18 cellular contexts compared by ENCODE assay signal in the genomic region with DNA sequence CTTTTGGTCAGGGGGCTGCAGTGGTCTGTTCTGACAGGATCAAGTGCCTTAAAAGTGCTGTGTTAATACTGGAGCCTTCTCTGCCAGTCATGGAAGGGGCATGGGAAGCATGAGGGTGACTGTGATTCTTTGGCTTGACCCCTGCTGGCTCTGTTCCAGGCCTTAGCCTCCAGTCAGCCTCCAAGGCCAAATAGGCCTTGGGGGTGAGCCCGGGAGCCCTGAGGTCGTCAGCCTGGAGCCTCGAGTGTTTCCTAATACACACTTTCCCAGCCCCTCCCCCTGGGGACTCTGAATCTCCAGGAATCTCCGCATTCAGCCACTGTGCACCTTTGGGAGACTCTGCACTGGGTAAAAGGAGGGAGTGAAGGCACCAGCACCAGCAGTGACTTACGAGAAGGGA. TPM values are rescaled to one million over a fixed set of nuclear protein-coding genes. Genes with fewer than 3 reads are reported as not detected.
A peak's percentile ranks its signal among the peaks of the same experiment; 100 is the strongest.
DNase-seq lines count a peak whose midpoint lies in the region; ATAC-seq, FAIRE-seq and TF ChIP-seq lines count a peak whose summit lies in the region.
"Had no signal": no experiment of that assay in that cellular context is flagged by ENCODE, and none has a peak within 500 bp of the region (broad histone marks: within the 10 kb centered on the region; RNA-seq: fewer than 3 reads in every experiment).

No MANE protein-coding gene starts in this region.

- intact Hi-C loops in HepG2 (cut with micrococcal nuclease; ENCODE audit: unreplicated experiment) (no loop called here), right lobe of liver (cut with DNase I) (loop anchor here in 1 of 2 donors (5.0 kb wide), 1 partner anchor 162 kb away; no protein-coding TSS in a partner anchor)
- intact Hi-C loops in naive thymus-derived CD4-positive, alpha-beta T cell (cut with micrococcal nuclease): loop anchor here in 1 of 2 donors (10.0 kb wide), 1 partner anchor 405 kb away; a partner anchor contains a TSS

- TF ChIP-seq POLR2A in HepG2 (IDR thresholded peaks at IDR 0.05; ENCODE audit: insufficient read depth in 1 of 2, low read depth in 2 of 2, low read length in 2 of 2) (no peak), right lobe of liver (IDR thresholded peaks at IDR 0.05) (no peak)

- H3K4me1 ChIP-seq in HepG2 (ENCODE audit: insufficient read depth, low read length) (peaks cover 32% of the 10 kb centered on the region), right lobe of liver (no peaks in the 10 kb centered on the region)
- H3K4me1 ChIP-seq in naive thymus-derived CD4-positive, alpha-beta T cell (ENCODE audit: control insufficient read depth in 2 of 2, insufficient read depth in 2 of 2, low read length in 2 of 2): peaks cover 27 to 49% of the 10 kb centered on the region in 2 donors

- no peak overlapping the region for H3K27ac Mint-ChIP-seq in T-helper 17 cell
- H3K27ac Mint-ChIP-seq in naive thymus-derived CD4-positive, alpha-beta T cell: peak overlapping the region in 7 of 9 donors; percentile 14 to 96 (median 64)

- H3K36me3 Mint-ChIP-seq in T-helper 17 cell (ENCODE audit: low read depth): no peaks in the 10 kb centered on the region
- peaks cover 0 to 1% (median 0%) of the 10 kb centered on the region in 5 donors for H3K36me3 Mint-ChIP-seq in naive thymus-derived CD4-positive, alpha-beta T cell

- H3K4me1 Mint-ChIP-seq in T-helper 17 cell: peaks cover 57% of the 10 kb centered on the region
- peaks cover 26 to 70% (median 54%) of the 10 kb centered on the region in 7 donors for H3K4me1 Mint-ChIP-seq in naive thymus-derived CD4-positive, alpha-beta T cell

- no peak for TF ChIP-seq CTCF in HepG2 (CRISPR knock-in tag; IDR thresholded peaks at IDR 0.05)
- TF ChIP-seq CTCF in right lobe of liver (IDR thresholded peaks at IDR 0.05): no peak

- POLR2A ChIA-PET in HepG2 (lab: Yijun Ruan, JAX): interaction anchor here (1.5 kb wide), 1 partner anchor 10 kb away, joined by 12 read pairs; a partner anchor contains a TSS
- POLR2A ChIA-PET in naive thymus-derived CD4-positive, alpha-beta T cell (lab: Charles Lee): interaction anchor here (0.9 to 1.4 kb wide), 2 partner anchors 9 to 13 kb away, joined by 3 to 5 read pairs; no protein-coding TSS in a partner anchor

- no peak overlapping the region for H3K9ac ChIP-seq in HepG2 (ENCODE audit: insufficient read depth, low read depth, low read length)

- no peak for FAIRE-seq in HepG2 (lab: Jason Lieb, UNC)
- FAIRE-seq: G401.6 had no signal

- no peaks in the 10 kb centered on the region for H3K79me2 ChIP-seq in HepG2 (ENCODE audit: insufficient read depth, low read length)

- WGBS in HepG2 (ENCODE audit: low lambda C conversion rate): 72% methylated on average over 4 of the region's 5 CpGs
- no CpG with 5 or more reads among the region's 5 CpGs for WGBS in right lobe of liver (ENCODE audit: insufficient coverage, low coverage, low lambda C conversion rate, missing lambda C conversion rate)

- DNase-seq in HepG2 (ENCODE audit: low spot score) (no peak), right lobe of liver (no peak), T-helper 17 cell (no peak), globus pallidus (ENCODE audit: low spot score) (no peak)
- DNase-seq in naive thymus-derived CD4-positive, alpha-beta T cell: no peak
- DNase-seq in activated naive CD4-positive, alpha-beta T cell treated with anti-CD3 and anti-CD28 coated beads, Interleukin-2, amount 50 U/mL, for 16 hours: no peak
- DNase-seq: activated naive CD4-positive, alpha-beta T cell treated with anti-CD3 and anti-CD28 coated beads for 36 hours; dorsolateral prefrontal cortex; glutamatergic neuron; MM.1S; NCI-H1694; stimulated activated CD4-positive, alpha-beta T cell treated with anti-CD3 and anti-CD28 coated beads, Interleukin-15, amount 100 ng/mL, for 24 hours; WERI-Rb-1 had no signal

- H4K20me1 ChIP-seq in HepG2 (ENCODE audit: insufficient read depth, low read length): no peaks in the 10 kb centered on the region

- ATAC-seq in HepG2: no peak
- no peak for ATAC-seq in right lobe of liver
- ATAC-seq in T-helper 17 cell: no peak
- ATAC-seq in naive thymus-derived CD4-positive, alpha-beta T cell: no peak
- ATAC-seq in HG03460 (IDR thresholded peaks at IDR 0.05; ENCODE audit: unreplicated experiment): no peak
- ATAC-seq in GM21447 (IDR thresholded peaks at IDR 0.05; ENCODE audit: unreplicated experiment): no peak

- BruUV-seq in HepG2 (replicated peaks; lab: Mats Ljungman, UMichigan): no TSS peak

- H3K9me3 ChIP-seq in HepG2 (ENCODE audit: low read length): no peaks in the 10 kb centered on the region
- no peaks in the 10 kb centered on the region for H3K9me3 ChIP-seq in right lobe of liver
- no peaks in the 10 kb centered on the region for H3K9me3 ChIP-seq in T-helper 17 cell (ENCODE audit: control insufficient read depth, low read length, poor library complexity, severe bottlenecking)
- no peaks in the 10 kb centered on the region for H3K9me3 ChIP-seq in naive thymus-derived CD4-positive, alpha-beta T cell (ENCODE audit: control insufficient read depth in 2 of 3, low read length in 3 of 3)
- H3K9me3 ChIP-seq: esophagus muscularis mucosa had no signal

- no peaks in the 10 kb centered on the region for H3K27me3 ChIP-seq in HepG2 (ENCODE audit: control insufficient read depth in 1 of 2, insufficient read depth in 2 of 2, low read length in 2 of 2)
- H3K27me3 ChIP-seq in right lobe of liver: no peaks in the 10 kb centered on the region
- no peaks in the 10 kb centered on the region for H3K27me3 ChIP-seq in naive thymus-derived CD4-positive, alpha-beta T cell (ENCODE audit: control insufficient read depth in 2 of 2, insufficient read depth in 2 of 2, low read length in 2 of 2)
- H3K27me3 ChIP-seq: esophagus muscularis mucosa had no signal

- no peak for TF ChIP-seq EP300 in HepG2 (IDR thresholded peaks at IDR 0.05; ENCODE audit: low read depth in 2 of 2, low read length in 2 of 2)
- no peak for TF ChIP-seq EP300 in HepG2 (CRISPR knock-in tag; IDR thresholded peaks at IDR 0.05; ENCODE audit: borderline replicate concordance)

- H3K4me2 ChIP-seq in HepG2 (ENCODE audit: low read depth, low read length): no peak overlapping the region

- in situ Hi-C loops in HepG2 (cut with HindIII; ENCODE audit: extremely low pct_ligation_motif_present, low pct_unique_long_range_greater_than_20kb): loop anchor here (10.0 kb wide), 1 partner anchor 275 kb away; no protein-coding TSS in a partner anchor

- H3K27me3 Mint-ChIP-seq in T-helper 17 cell: no peaks in the 10 kb centered on the region
- no peaks in the 10 kb centered on the region for H3K27me3 Mint-ChIP-seq in naive thymus-derived CD4-positive, alpha-beta T cell

- no peak for TF ChIP-seq RAD21 in HepG2 (CRISPR knock-in tag; IDR thresholded peaks at IDR 0.05)

- H2AFZ ChIP-seq in HepG2 (ENCODE audit: low read length): no peak overlapping the region

- CTCF ChIA-PET in HepG2 (lab: Yijun Ruan, JAX; ENCODE audit: low intra/inter-chr PET ratio, low total read pairs): no interaction called here
- CTCF ChIA-PET in naive thymus-derived CD4-positive, alpha-beta T cell (lab: Charles Lee): interaction anchor here (0.7 to 1.2 kb wide), 3 partner anchors 129 to 163 kb away, joined by 3 read pairs; no protein-coding TSS in a partner anchor

- no peaks in the 10 kb centered on the region; a peak in 3 of 5 replicates for H3K36me3 ChIP-seq in HepG2 (replicated peaks in 1 of 2; ENCODE audit: control insufficient read depth in 1 of 2, insufficient read depth in 2 of 2, low read length in 2 of 2)
- peaks cover 0 to 2% (median 0%) of the 10 kb centered on the region in 4 donors for H3K36me3 ChIP-seq in right lobe of liver
- H3K36me3 ChIP-seq in naive thymus-derived CD4-positive, alpha-beta T cell (ENCODE audit: control insufficient read depth in 2 of 3, insufficient read depth in 3 of 3, low read length in 3 of 3): no peaks in the 10 kb centered on the region
- H3K36me3 ChIP-seq: esophagus muscularis mucosa, WERI-Rb-1 had no signal

- peaks cover 0 to 3% (median 0%) of the 10 kb centered on the region in 11 donors for H3K9me3 Mint-ChIP-seq in naive thymus-derived CD4-positive, alpha-beta T cell
- H3K9me3 Mint-ChIP-seq: activated naive CD4-positive, alpha-beta T cell treated with anti-CD3 and anti-CD28 coated beads for 36 hours had no signal

- H3K4me3 ChIP-seq in HepG2 (replicated peaks in 1 of 3; ENCODE audit: insufficient read depth in 1 of 3, low read depth in 2 of 3, low read length in 3 of 3) (no peak overlapping the region), right lobe of liver (no peak overlapping the region)
- peak overlapping the region; percentile 36 for H3K4me3 ChIP-seq in naive thymus-derived CD4-positive, alpha-beta T cell (ENCODE audit: low read length)
- H3K4me3 ChIP-seq: lung had no signal

- H3K27ac ChIP-seq in HepG2 (ENCODE audit: extremely low read length, insufficient read depth, low read length) (peak overlapping the region; percentile 62), right lobe of liver (no peak overlapping the region)
- no peak overlapping the region for H3K27ac ChIP-seq in naive thymus-derived CD4-positive, alpha-beta T cell (ENCODE audit: low read depth, low read length)
- H3K27ac ChIP-seq: dorsolateral prefrontal cortex, esophagus muscularis mucosa, WERI-Rb-1 had no signal

- H3K4me3 Mint-ChIP-seq in T-helper 17 cell: peak overlapping the region; percentile 85
- H3K4me3 Mint-ChIP-seq in naive thymus-derived CD4-positive, alpha-beta T cell: peak overlapping the region in 8 of 10 donors; percentile 24 to 88 (median 69)

RNA-seq across cellular contexts. Expression of a gene that starts 10.0 kb away (rescaled TPM):
- 5.1 and 12.4 TPM in 2 replicates for total RNA-seq in HepG2 (2016; rRNA removed; fragmentation: Illumina TruSeq; extraction: Trizol)
- 0.97 and 1.4 TPM in 2 replicates for total RNA-seq in HepG2 (2016; cell fraction: cytosol; rRNA removed; fragmentation: Illumina TruSeq; extraction: Trizol; ENCODE audit: low read depth)
- 4.2 and 12.6 TPM in 2 replicates for total RNA-seq in HepG2 (2016; cell fraction: insoluble cytoplasmic fraction; rRNA removed; fragmentation: Illumina TruSeq; extraction: Trizol)
- total RNA-seq in HepG2 (2016; cell fraction: membrane; rRNA removed; fragmentation: Illumina TruSeq; extraction: Trizol): 0.62 and 1.8 TPM in 2 replicates
- 12.0 and 12.7 TPM in 2 replicates for total RNA-seq in HepG2 (2016; cell fraction: nucleus; rRNA removed; fragmentation: Illumina TruSeq; extraction: Trizol)
- polyA plus RNA-seq in HepG2 (2011; rRNA removed): 8.1 and 10.1 TPM in 2 replicates
- 6.7 and 7.2 TPM in 2 replicates for polyA plus RNA-seq in HepG2 (2011; cell fraction: cytosol; rRNA removed)
- polyA plus RNA-seq in HepG2 (2011; cell fraction: nucleus; rRNA removed): 18.6 and 25.4 TPM in 2 replicates
- 8.5 and 11.3 TPM in 2 replicates for polyA plus RNA-seq in HepG2 (2012)
- 0.33 and 0.90 TPM in 2 replicates for polyA plus RNA-seq in HepG2 (2016; cell fraction: cytosol; fragmentation: Illumina TruSeq; extraction: Trizol; ENCODE audit: low read depth)
- 3.2 and 3.3 TPM in 2 replicates for polyA plus RNA-seq in HepG2 (2016; cell fraction: insoluble cytoplasmic fraction; fragmentation: Illumina TruSeq; extraction: Trizol; ENCODE audit: low read depth)
- 0.48 and 0.57 TPM in 2 replicates for polyA plus RNA-seq in HepG2 (2016; cell fraction: membrane; fragmentation: Illumina TruSeq; extraction: Trizol; ENCODE audit: low read depth)
- polyA plus RNA-seq in HepG2 (2016; cell fraction: nucleus; fragmentation: Illumina TruSeq; extraction: Trizol; ENCODE audit: insufficient read depth, low read depth): 11.3 and 14.6 TPM in 2 replicates
- polyA minus RNA-seq in HepG2 (2011; rRNA and poly(A)+ RNA removed; ENCODE audit: low replicate concordance): 1.0 and 9.3 TPM in 2 replicates
- 6.2 and 7.9 TPM in 2 replicates for polyA minus RNA-seq in HepG2 (2011; cell fraction: cytosol; rRNA and poly(A)+ RNA removed)
- 9.5 and 15.7 TPM in 2 replicates for polyA minus RNA-seq in HepG2 (2011; cell fraction: nucleus; rRNA and poly(A)+ RNA removed)
- total RNA-seq in right lobe of liver: 10 to 100 TPM in 3 of 6 experiments, 1 to 10 TPM in 1, under 1 TPM in 2; 0.24 to 44.5 (median 20.1) TPM
- total RNA-seq in T-helper 17 cell: 1 to 10 TPM; 1.7 to 8.2 TPM
- 1 to 10 TPM; 1.9 to 4.8 (median 4.1) TPM for total RNA-seq in naive thymus-derived CD4-positive, alpha-beta T cell
- 10 to 100 TPM in 1 of 2 donors, 1 to 10 TPM in 1; 2.8 to 10.9 TPM for polyA plus RNA-seq in naive thymus-derived CD4-positive, alpha-beta T cell

RNA-seq across cellular contexts. Expression of a gene that starts 48.2 kb away (rescaled TPM):
- 0.21 and 0.29 TPM in 2 replicates for total RNA-seq in HepG2 (2016; rRNA removed; fragmentation: Illumina TruSeq; extraction: Trizol)
- total RNA-seq in HepG2 (2016; cell fraction: cytosol; rRNA removed; fragmentation: Illumina TruSeq; extraction: Trizol; ENCODE audit: low read depth): not detected in 2 replicates
- 0.13 and 0.32 TPM in 2 replicates for total RNA-seq in HepG2 (2016; cell fraction: insoluble cytoplasmic fraction; rRNA removed; fragmentation: Illumina TruSeq; extraction: Trizol)
- total RNA-seq in HepG2 (2016; cell fraction: membrane; rRNA removed; fragmentation: Illumina TruSeq; extraction: Trizol): 0.09 and 0.14 TPM in 2 replicates
- total RNA-seq in HepG2 (2016; cell fraction: nucleus; rRNA removed; fragmentation: Illumina TruSeq; extraction: Trizol): 0.19 and 0.25 TPM in 2 replicates
- 1.3 and 1.5 TPM in 2 replicates for polyA plus RNA-seq in HepG2 (2011; rRNA removed)
- polyA plus RNA-seq in HepG2 (2011; cell fraction: cytosol; rRNA removed): 1.3 and 1.5 TPM in 2 replicates
- 1.1 TPM in 2 replicates for polyA plus RNA-seq in HepG2 (2011; cell fraction: nucleus; rRNA removed)
- 1.6 and 4.1 TPM in 2 replicates for polyA plus RNA-seq in HepG2 (2012)
- 0.05 and 0.09 TPM in 2 replicates for polyA plus RNA-seq in HepG2 (2016; cell fraction: cytosol; fragmentation: Illumina TruSeq; extraction: Trizol; ENCODE audit: low read depth)
- polyA plus RNA-seq in HepG2 (2016; cell fraction: insoluble cytoplasmic fraction; fragmentation: Illumina TruSeq; extraction: Trizol; ENCODE audit: low read depth): 0.26 and 0.28 TPM in 2 replicates
- 0.09 TPM in 1 of 2 replicates, not detected in the other for polyA plus RNA-seq in HepG2 (2016; cell fraction: membrane; fragmentation: Illumina TruSeq; extraction: Trizol; ENCODE audit: low read depth)
- polyA plus RNA-seq in HepG2 (2016; cell fraction: nucleus; fragmentation: Illumina TruSeq; extraction: Trizol; ENCODE audit: insufficient read depth, low read depth): 0.16 and 0.31 TPM in 2 replicates
- 3.6 and 8.9 TPM in 2 replicates for polyA minus RNA-seq in HepG2 (2011; rRNA and poly(A)+ RNA removed; ENCODE audit: low replicate concordance)
- 1.5 and 2.0 TPM in 2 replicates for polyA minus RNA-seq in HepG2 (2011; cell fraction: cytosol; rRNA and poly(A)+ RNA removed)
- 0.75 and 1.3 TPM in 2 replicates for polyA minus RNA-seq in HepG2 (2011; cell fraction: nucleus; rRNA and poly(A)+ RNA removed)
- total RNA-seq in right lobe of liver: 10 to 100 TPM in 2 of 6 experiments, 1 to 10 TPM in 4; 4.2 to 28.0 (median 7.2) TPM
- 100 to 1,000 TPM in 1 of 2 donors, 10 to 100 TPM in 1; 91.0 to 104 TPM for total RNA-seq in T-helper 17 cell
- total RNA-seq in naive thymus-derived CD4-positive, alpha-beta T cell: 100 to 1,000 TPM in 1 of 5 experiments, 10 to 100 TPM in 4; 60.1 to 144 (median 66.3) TPM
- 100 to 1,000 TPM in 1 of 2 donors, 10 to 100 TPM in 1; 95.5 to 138 TPM for polyA plus RNA-seq in naive thymus-derived CD4-positive, alpha-beta T cell

RNA-seq across cellular contexts. Expression of a gene that starts 50.1 kb away (rescaled TPM):
- 45.7 and 57.0 TPM in 2 replicates for total RNA-seq in HepG2 (2016; rRNA removed; fragmentation: Illumina TruSeq; extraction: Trizol)
- total RNA-seq in HepG2 (2016; cell fraction: cytosol; rRNA removed; fragmentation: Illumina TruSeq; extraction: Trizol; ENCODE audit: low read depth): 16.3 and 16.4 TPM in 2 replicates
- 48.3 and 53.5 TPM in 2 replicates for total RNA-seq in HepG2 (2016; cell fraction: insoluble cytoplasmic fraction; rRNA removed; fragmentation: Illumina TruSeq; extraction: Trizol)
- 23.2 and 25.0 TPM in 2 replicates for total RNA-seq in HepG2 (2016; cell fraction: membrane; rRNA removed; fragmentation: Illumina TruSeq; extraction: Trizol)
- total RNA-seq in HepG2 (2016; cell fraction: nucleus; rRNA removed; fragmentation: Illumina TruSeq; extraction: Trizol): 31.1 and 39.6 TPM in 2 replicates
- polyA plus RNA-seq in HepG2 (2011; rRNA removed): 21.7 and 28.8 TPM in 2 replicates
- polyA plus RNA-seq in HepG2 (2011; cell fraction: cytosol; rRNA removed): 15.2 and 21.5 TPM in 2 replicates
- 29.2 and 34.2 TPM in 2 replicates for polyA plus RNA-seq in HepG2 (2011; cell fraction: nucleus; rRNA removed)
- polyA plus RNA-seq in HepG2 (2012): 19.4 and 21.4 TPM in 2 replicates
- polyA plus RNA-seq in HepG2 (2016; cell fraction: cytosol; fragmentation: Illumina TruSeq; extraction: Trizol; ENCODE audit: low read depth): 7.7 and 8.3 TPM in 2 replicates
- polyA plus RNA-seq in HepG2 (2016; cell fraction: insoluble cytoplasmic fraction; fragmentation: Illumina TruSeq; extraction: Trizol; ENCODE audit: low read depth): 49.1 and 52.2 TPM in 2 replicates
- 16.3 and 17.1 TPM in 2 replicates for polyA plus RNA-seq in HepG2 (2016; cell fraction: membrane; fragmentation: Illumina TruSeq; extraction: Trizol; ENCODE audit: low read depth)
- 57.9 and 62.9 TPM in 2 replicates for polyA plus RNA-seq in HepG2 (2016; cell fraction: nucleus; fragmentation: Illumina TruSeq; extraction: Trizol; ENCODE audit: insufficient read depth, low read depth)
- polyA minus RNA-seq in HepG2 (2011; rRNA and poly(A)+ RNA removed; ENCODE audit: low replicate concordance): 17.5 and 39.2 TPM in 2 replicates
- 30.0 and 39.7 TPM in 2 replicates for polyA minus RNA-seq in HepG2 (2011; cell fraction: cytosol; rRNA and poly(A)+ RNA removed)
- polyA minus RNA-seq in HepG2 (2011; cell fraction: nucleus; rRNA and poly(A)+ RNA removed): 34.5 and 55.4 TPM in 2 replicates
- 10 to 100 TPM; 18.4 to 28.5 (median 22.6) TPM for total RNA-seq in right lobe of liver
- 10 to 100 TPM; 42.2 to 64.1 TPM for total RNA-seq in T-helper 17 cell
- 10 to 100 TPM; 39.3 to 63.2 (median 42.1) TPM for total RNA-seq in naive thymus-derived CD4-positive, alpha-beta T cell
- 10 to 100 TPM; 16.5 to 25.2 TPM for polyA plus RNA-seq in naive thymus-derived CD4-positive, alpha-beta T cell
